13 cellular contexts compared by ENCODE assay signal in the genomic region with DNA sequence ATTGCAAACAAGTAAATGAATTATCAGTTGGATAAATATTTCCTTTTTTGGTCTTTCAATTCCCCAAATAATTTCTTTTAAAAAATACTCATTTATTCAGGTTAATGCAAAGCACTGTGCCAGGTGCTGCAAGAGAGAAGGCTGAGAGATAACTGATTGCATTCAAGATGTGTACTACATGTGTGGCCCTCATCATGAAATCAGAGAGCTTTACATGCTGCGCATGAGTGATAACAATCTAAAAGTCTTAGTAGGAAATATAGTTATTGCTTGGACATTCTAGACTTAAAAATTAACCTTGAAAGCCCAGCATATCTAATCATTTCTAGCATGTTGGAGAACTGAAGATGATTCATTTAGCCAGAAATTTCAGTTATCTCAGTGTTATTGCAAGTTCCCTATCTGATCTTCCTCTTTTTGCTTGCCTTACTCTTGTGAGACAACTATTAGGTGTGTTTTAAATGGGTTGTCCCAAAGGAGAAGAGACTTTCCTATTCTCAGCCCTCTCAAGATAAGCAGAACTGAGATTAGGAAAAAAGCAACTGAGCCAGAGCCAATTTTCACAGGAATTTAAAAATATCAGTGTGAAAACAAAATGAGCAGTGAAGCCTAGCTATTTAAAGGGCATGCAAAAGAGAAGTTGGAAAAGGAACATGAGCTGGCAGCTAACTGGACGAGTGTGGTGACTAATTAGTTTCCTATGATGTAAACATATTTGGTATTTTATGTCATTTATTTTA.
DNase-seq lines count a peak whose midpoint lies in the region; ATAC-seq and TF ChIP-seq lines count a peak whose summit lies in the region.
"Had no signal": no experiment of that assay in that cellular context is flagged by ENCODE, and none has a peak within 500 bp of the region (broad histone marks: within the 10 kb centered on the region; RNA-seq: fewer than 3 reads in every experiment).

No MANE protein-coding gene starts in this region.

- no peak overlapping the region for H3K4me3 Mint-ChIP-seq in activated CD4-positive, alpha-beta memory T cell treated with anti-CD3 and anti-CD28 coated beads, Interleukin-2, amount 10 ng/mL, durations not matched to agents 7 days and 5 days
- H3K4me3 Mint-ChIP-seq: activated B cell treated with CpG ODN at 0.5 μM for 24 hours; CD4-positive, CD25-positive, alpha-beta regulatory T cell had no signal

- no peaks in the 10 kb centered on the region for H3K9me3 Mint-ChIP-seq in activated CD4-positive, alpha-beta memory T cell treated with anti-CD3 and anti-CD28 coated beads, Interleukin-2, amount 10 ng/mL, durations not matched to agents 7 days and 5 days
- H3K9me3 Mint-ChIP-seq: activated B cell treated with CpG ODN at 0.5 μM for 24 hours had no signal

- no peaks in the 10 kb centered on the region for H3K36me3 Mint-ChIP-seq in activated CD4-positive, alpha-beta memory T cell treated with anti-CD3 and anti-CD28 coated beads, Interleukin-2, amount 10 ng/mL, durations not matched to agents 7 days and 5 days (ENCODE audit: low read depth)
- H3K36me3 Mint-ChIP-seq: CD4-positive, CD25-positive, alpha-beta regulatory T cell had no signal

- ATAC-seq in HG02938 (IDR thresholded peaks at IDR 0.05; ENCODE audit: unreplicated experiment): no peak
- ATAC-seq: body of pancreas had no signal

- no peaks in the 10 kb centered on the region for H3K4me1 Mint-ChIP-seq in activated CD4-positive, alpha-beta memory T cell treated with anti-CD3 and anti-CD28 coated beads, Interleukin-2, amount 10 ng/mL, durations not matched to agents 7 days and 5 days
- H3K4me1 Mint-ChIP-seq: activated B cell treated with CpG ODN at 0.5 μM for 24 hours; CD4-positive, CD25-positive, alpha-beta regulatory T cell had no signal

- DNase-seq in Ammon's horn (ENCODE audit: low spot score) (peak; percentile 38), LHCN-M2 (ENCODE audit: low read depth) (peak; percentile 47), cardiac fibroblast (ENCODE audit: low read depth in 2 of 2) (peak; percentile 75 to 79), kidney tubule cell (ENCODE audit: low spot score) (peak; percentile 61), NCI-H1694 (lab: John Stamatoyannopoulos, UW) (no peak), NCI-H69 (lab: John Stamatoyannopoulos, UW) (no peak)
- no peak for DNase-seq in activated CD4-positive, alpha-beta memory T cell treated with anti-CD3 and anti-CD28 coated beads, Interleukin-2, amount 10 ng/mL, durations not matched to agents 7 days and 5 days
- DNase-seq: activated B cell treated with CpG ODN at 0.5 μM for 24 hours; body of pancreas; CD4-positive, CD25-positive, alpha-beta regulatory T cell; stimulated activated CD4-positive, alpha-beta T cell treated with anti-CD3 and anti-CD28 coated beads, Interleukin-12 subunit alpha, Interleukin-12 subunit beta, amount 100 ng/mL, for 4 hours; transverse colon had no signal

- POLR2A ChIA-PET in activated CD4-positive, alpha-beta memory T cell treated with anti-CD3 and anti-CD28 coated beads, Interleukin-2, amount 10 ng/mL, durations not matched to agents 7 days and 5 days (lab: Charles Lee): no interaction called here

- no peak overlapping the region for H3K27ac Mint-ChIP-seq in activated CD4-positive, alpha-beta memory T cell treated with anti-CD3 and anti-CD28 coated beads, Interleukin-2, amount 10 ng/mL, durations not matched to agents 7 days and 5 days
- H3K27ac Mint-ChIP-seq: activated B cell treated with CpG ODN at 0.5 μM for 24 hours; CD4-positive, CD25-positive, alpha-beta regulatory T cell had no signal

- CTCF ChIA-PET in activated CD4-positive, alpha-beta memory T cell treated with anti-CD3 and anti-CD28 coated beads, Interleukin-2, amount 10 ng/mL, durations not matched to agents 7 days and 5 days (lab: Charles Lee): no interaction called here

- TF ChIP-seq CTCF in cardiac fibroblast (IDR thresholded peaks at IDR 0.05; ENCODE audit: low read depth, low read length): no peak

- no peaks in the 10 kb centered on the region for H3K27me3 Mint-ChIP-seq in activated CD4-positive, alpha-beta memory T cell treated with anti-CD3 and anti-CD28 coated beads, Interleukin-2, amount 10 ng/mL, durations not matched to agents 7 days and 5 days
- H3K27me3 Mint-ChIP-seq: activated B cell treated with CpG ODN at 0.5 μM for 24 hours; CD4-positive, CD25-positive, alpha-beta regulatory T cell had no signal

- no peak overlapping the region for H3K4me3 ChIP-seq in cardiac fibroblast (replicated peaks in 1 of 2; ENCODE audit: low read depth in 2 of 2, low read length in 2 of 2)
- H3K4me3 ChIP-seq: body of pancreas, transverse colon had no signal

Comparison
In these comparisons a context has a peak if more than half of its experiments do, and no peak if none do; other contexts are left out.
1. DNase-seq: peak in Ammon's horn (single experiment), LHCN-M2 (single experiment), cardiac fibroblast (2 of 2) and kidney tubule cell (single experiment); none in activated CD4-positive, alpha-beta memory T cell treated with anti-CD3 and anti-CD28 coated beads, Interleukin-2, amount 10 ng/mL, durations not matched to agents 7 days and 5 days (single experiment), NCI-H1694 (single experiment) and NCI-H69 (single experiment).